In the genomic region with DNA sequence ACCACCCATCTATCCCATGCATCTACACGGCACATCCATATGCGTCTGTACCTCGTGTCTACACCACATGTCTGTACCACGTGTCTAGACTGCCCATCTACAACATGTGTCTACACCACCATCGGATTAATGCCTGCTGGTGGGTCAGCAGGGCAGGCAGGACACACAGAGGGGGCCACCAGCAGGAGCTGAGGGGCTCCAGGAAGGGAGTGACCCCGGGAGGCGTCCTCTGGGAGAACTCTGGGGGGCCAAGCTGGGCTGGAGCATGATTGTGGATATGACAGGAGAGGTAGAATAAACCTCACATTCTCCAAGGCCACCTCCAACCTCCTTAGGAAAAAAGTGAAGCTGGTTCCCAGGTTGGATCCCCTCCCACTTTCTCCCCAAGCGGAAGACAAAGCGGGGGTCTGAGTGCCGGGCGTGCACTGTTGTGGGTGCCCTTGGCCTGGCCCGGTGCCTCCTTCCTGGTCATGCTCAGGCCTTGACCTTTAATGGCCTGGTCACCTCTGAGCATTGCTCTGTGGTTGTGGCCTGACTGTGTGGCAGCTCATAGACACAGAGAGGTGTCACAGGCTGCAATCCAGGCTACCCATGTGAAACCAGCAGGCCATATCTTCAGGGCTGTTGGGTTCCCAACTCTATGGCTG, we compare ENCODE assay signal across 37 cellular contexts. TPM values are rescaled to one million over a fixed set of nuclear protein-coding genes. Genes with fewer than 3 reads are reported as not detected.
"Had no signal": no experiment of that assay in that cellular context is flagged by ENCODE, and none has a peak within 500 bp of the region (broad histone marks: within the 10 kb centered on the region; RNA-seq: fewer than 3 reads in every experiment).

No MANE protein-coding gene starts in this region.

- H3K4me1 Mint-ChIP-seq: activated T-helper 17 cell treated with anti-CD3 and anti-CD28 coated beads, Interleukin-2, amount 50 U/mL, for 72 hours; mesothelial cell of epicardium; stimulated activated memory B cell treated with anti-CD40 and anti-IgM and Interleukin-4, amounts not matched to agents 10 μg/mL and 1 μg/mL and 100 μg/mL, for 72 hours; stimulated activated naive CD8-positive, alpha-beta T cell treated with anti-CD3 and anti-CD28 coated beads, Interleukin-15, amount 100 ng/mL, for 72 hours had no signal

- H3K9me3 ChIP-seq: colonic mucosa, esophagus squamous epithelium, heart right ventricle, left lung, right lobe of liver had no signal

- DNase-seq: activated CD4-positive, alpha-beta memory T cell treated with anti-CD3 and anti-CD28 coated beads for 36 hours; activated CD4-positive, alpha-beta T cell treated with anti-CD3 and anti-CD28 coated beads for 48 hours; activated CD8-positive, alpha-beta memory T cell treated with anti-CD3 and anti-CD28 coated beads, Interleukin-2, amount 50 U/mL, for 4 hours; activated gamma-delta T cell treated with Interleukin-2 at 50 U/mL for 16 hours; activated T-cell treated with anti-CD3 and anti-CD28 coated beads, Interleukin-2, amount 50 U/mL, for 24 hours; colonic mucosa; effector CD8-positive, alpha-beta T cell; esophagus squamous epithelium; foreskin melanocyte; heart right ventricle; mammary epithelial cell; naive thymus-derived CD8-positive, alpha-beta T cell; stimulated activated CD4-positive, alpha-beta T cell treated with anti-CD3 and anti-CD28 coated beads, Interleukin-4, amount 100 ng/mL, for 24 hours; stimulated activated naive CD8-positive, alpha-beta T cell treated with anti-CD3 and anti-CD28 coated beads, Interleukin-15, amount 100 ng/mL, for 72 hours; substantia nigra; SW 1271; T-helper 9 cell had no signal

- H3K27ac ChIP-seq: colonic mucosa, epithelial cell of prostate, esophagus squamous epithelium, heart right ventricle, left lung, right lobe of liver, skin epidermis, VCaP had no signal

- H3K27ac Mint-ChIP-seq: activated CD4-positive, alpha-beta memory T cell treated with anti-CD3 and anti-CD28 coated beads for 36 hours; activated naive CD4-positive, alpha-beta T cell treated with anti-CD3 and anti-CD28 coated beads, Interleukin-2, amount 50 U/mL, for 72 hours; activated T-cell treated with anti-CD3 and anti-CD28 coated beads, Interleukin-2, amount 50 U/mL, for 24 hours; activated T-helper 17 cell treated with anti-CD3 and anti-CD28 coated beads, Interleukin-2, amount 50 U/mL, for 72 hours; mesothelial cell of epicardium; naive thymus-derived CD8-positive, alpha-beta T cell; stimulated activated memory B cell treated with anti-CD40 and anti-IgM and Interleukin-4, amounts not matched to agents 10 μg/mL and 1 μg/mL and 100 μg/mL, for 72 hours; T-helper 1 cell treated with Interleukin-12 subunit alpha and Interleukin-12 subunit beta and Interleukin-4 antibody, amounts not matched to agents 30 μg/mL and 1 μg/mL, for 36 hours had no signal

- H3K4me3 ChIP-seq: colonic mucosa, esophagus squamous epithelium, heart right ventricle, left lung, right lobe of liver, skin epidermis had no signal

- H3K27me3 ChIP-seq: colonic mucosa, right lobe of liver had no signal

- H3K9me3 Mint-ChIP-seq: activated CD4-positive, alpha-beta memory T cell treated with anti-CD3 and anti-CD28 coated beads for 36 hours; activated naive CD4-positive, alpha-beta T cell treated with anti-CD3 and anti-CD28 coated beads, Interleukin-2, amount 50 U/mL, for 72 hours; activated T-cell treated with anti-CD3 and anti-CD28 coated beads, Interleukin-2, amount 50 U/mL, for 24 hours; activated T-helper 17 cell treated with anti-CD3 and anti-CD28 coated beads, Interleukin-2, amount 50 U/mL, for 72 hours; naive thymus-derived CD8-positive, alpha-beta T cell; stimulated activated memory B cell treated with anti-CD40 and anti-IgM and Interleukin-4, amounts not matched to agents 10 μg/mL and 1 μg/mL and 100 μg/mL, for 72 hours; stimulated activated naive CD8-positive, alpha-beta T cell treated with anti-CD3 and anti-CD28 coated beads, Interleukin-15, amount 100 ng/mL, for 72 hours; T-helper 1 cell treated with Interleukin-12 subunit alpha and Interleukin-12 subunit beta and Interleukin-4 antibody, amounts not matched to agents 30 μg/mL and 1 μg/mL, for 36 hours had no signal

- H3K4me1 ChIP-seq: colonic mucosa, esophagus squamous epithelium, heart right ventricle, left lung, right lobe of liver had no signal

- H3K36me3 ChIP-seq: colonic mucosa, esophagus squamous epithelium, heart right ventricle, left lung, right lobe of liver had no signal

- H3K36me3 Mint-ChIP-seq: activated CD4-positive, alpha-beta memory T cell treated with anti-CD3 and anti-CD28 coated beads for 36 hours; activated naive CD4-positive, alpha-beta T cell treated with anti-CD3 and anti-CD28 coated beads, Interleukin-2, amount 50 U/mL, for 72 hours; mesothelial cell of epicardium; naive thymus-derived CD8-positive, alpha-beta T cell; stimulated activated memory B cell treated with anti-CD40 and anti-IgM and Interleukin-4, amounts not matched to agents 10 μg/mL and 1 μg/mL and 100 μg/mL, for 72 hours had no signal

- H3K4me3 Mint-ChIP-seq: activated CD4-positive, alpha-beta memory T cell treated with anti-CD3 and anti-CD28 coated beads for 36 hours; activated T-cell treated with anti-CD3 and anti-CD28 coated beads, Interleukin-2, amount 50 U/mL, for 24 hours; activated T-helper 17 cell treated with anti-CD3 and anti-CD28 coated beads, Interleukin-2, amount 50 U/mL, for 72 hours; mesothelial cell of epicardium; naive thymus-derived CD8-positive, alpha-beta T cell; stimulated activated memory B cell treated with anti-CD40 and anti-IgM and Interleukin-4, amounts not matched to agents 10 μg/mL and 1 μg/mL and 100 μg/mL, for 72 hours; stimulated activated naive CD8-positive, alpha-beta T cell treated with anti-CD3 and anti-CD28 coated beads, Interleukin-15, amount 100 ng/mL, for 72 hours; T-helper 1 cell treated with Interleukin-12 subunit alpha and Interleukin-12 subunit beta and Interleukin-4 antibody, amounts not matched to agents 30 μg/mL and 1 μg/mL, for 36 hours had no signal

- H3K27me3 Mint-ChIP-seq: activated T-cell treated with anti-CD3 and anti-CD28 coated beads, Interleukin-2, amount 50 U/mL, for 24 hours; activated T-helper 17 cell treated with anti-CD3 and anti-CD28 coated beads, Interleukin-2, amount 50 U/mL, for 72 hours; progenitor cell of endocrine pancreas had no signal

- ATAC-seq: activated naive CD4-positive, alpha-beta T cell treated with anti-CD3 and anti-CD28 coated beads, Interleukin-2, amount 50 U/mL, for 72 hours; activated T-helper 17 cell treated with anti-CD3 and anti-CD28 coated beads, Interleukin-2, amount 50 U/mL, for 72 hours; left lung; naive thymus-derived CD8-positive, alpha-beta T cell; right lobe of liver; stimulated activated memory B cell treated with anti-CD40 and anti-IgM and Interleukin-4, amounts not matched to agents 10 μg/mL and 1 μg/mL and 100 μg/mL, for 72 hours; stimulated activated naive CD8-positive, alpha-beta T cell treated with anti-CD3 and anti-CD28 coated beads, Interleukin-15, amount 100 ng/mL, for 72 hours had no signal

RNA-seq across cellular contexts. Expression of gene ACTRT2, which starts 0.9 kb away (rescaled TPM):
- total RNA-seq: activated CD4-positive, alpha-beta memory T cell treated with anti-CD3 and anti-CD28 coated beads for 36 hours; activated CD8-positive, alpha-beta memory T cell treated with anti-CD3 and anti-CD28 coated beads for 36 hours; activated naive CD4-positive, alpha-beta T cell treated with anti-CD3 and anti-CD28 coated beads, Interleukin-2, amount 50 U/mL, for 72 hours; activated T-helper 17 cell treated with anti-CD3 and anti-CD28 coated beads, Interleukin-2, amount 50 U/mL, for 72 hours; bronchial epithelial cell; colonic mucosa; dermis microvascular lymphatic vessel endothelial cell; esophagus squamous epithelium; glomerular endothelial cell; heart right ventricle; kidney epithelial cell; left lung; mammary epithelial cell; mesothelial cell of epicardium; naive thymus-derived CD8-positive, alpha-beta T cell; osteocyte; progenitor cell of endocrine pancreas; renal cortical epithelial cell; right lobe of liver; urinary bladder had no signal
- polyA plus RNA-seq: heart right ventricle; mammary epithelial cell; naive thymus-derived CD8-positive, alpha-beta T cell; thymus; urinary bladder had no signal

RNA-seq across cellular contexts. Expression of gene PRDM16, which starts 48.6 kb away (rescaled TPM):
- total RNA-seq: activated CD4-positive, alpha-beta memory T cell treated with anti-CD3 and anti-CD28 coated beads for 36 hours; activated CD8-positive, alpha-beta memory T cell treated with anti-CD3 and anti-CD28 coated beads for 36 hours; activated T-helper 17 cell treated with anti-CD3 and anti-CD28 coated beads, Interleukin-2, amount 50 U/mL, for 72 hours; dermis microvascular lymphatic vessel endothelial cell; mammary epithelial cell; naive thymus-derived CD8-positive, alpha-beta T cell had no signal
- polyA plus RNA-seq: naive thymus-derived CD8-positive, alpha-beta T cell had no signal
